In genomic region chr17:17820046-17820445, GRCh38 we compare ENCODE assay signal across 11 cellular contexts. TPM values are rescaled to one million over a fixed set of nuclear protein-coding genes. Genes with fewer than 3 reads are reported as not detected.
A peak's percentile ranks its signal among the peaks of the same experiment; 100 is the strongest.
DNase-seq lines count a peak whose midpoint lies in the region; ATAC-seq and TF ChIP-seq lines count a peak whose summit lies in the region.
"Had no signal": no experiment of that assay in that cellular context is flagged by ENCODE, and none has a peak within 500 bp of the region (broad histone marks: within the 10 kb centered on the region; RNA-seq: fewer than 3 reads in every experiment).

No MANE protein-coding gene starts in this region.

- in situ Hi-C loops in Panc1 (cut with HindIII; ENCODE audit: low pct_unique_long_range_greater_than_20kb, low sequenced_read_pairs), result no loop called here
- in situ Hi-C loops in GM13976 (cut with MboI; ENCODE audit: low sequenced_read_pairs, unreplicated experiment), result no loop called here

- peaks cover 69% of the 10 kb centered on the region for H3K4me1 ChIP-seq in Panc1 (ENCODE audit: control insufficient read depth, insufficient read depth, low read length)
- peaks cover 35% of the 10 kb centered on the region for H3K4me1 ChIP-seq in smooth muscle cell (ENCODE audit: low read depth)
- peaks cover 25 to 78% (median 41%) of the 10 kb centered on the region in 12 donors for H3K4me1 ChIP-seq in heart left ventricle

- no peaks in the 10 kb centered on the region for H3K27me3 ChIP-seq in Panc1 (ENCODE audit: control insufficient read depth, insufficient read depth, low read length)
- H3K27me3 ChIP-seq in smooth muscle cell (ENCODE audit: low read depth), result no peaks in the 10 kb centered on the region
- H3K27me3 ChIP-seq in heart left ventricle, result no peaks in the 10 kb centered on the region
- H3K27me3 ChIP-seq: heart right ventricle had no signal

- H3K79me2 ChIP-seq in smooth muscle cell (ENCODE audit: low read depth), result peaks cover 45% of the 10 kb centered on the region

- H3K4me3 ChIP-seq in Panc1 (ENCODE audit: low read depth in 2 of 2, low read length in 2 of 2) (no peak overlapping the region), smooth muscle cell (no peak overlapping the region), heart left ventricle (no peak overlapping the region)
- H3K4me3 ChIP-seq: heart right ventricle, lung had no signal

- no peak for DNase-seq in T-helper 2 cell treated with Interferon-gamma antibody and Interleukin-4, amounts not matched to agents 5 μg/mL and 100 μg/mL, for 36 hours (ENCODE audit: low spot score)
- DNase-seq in T-helper 2 cell, result no peak
- no peak for DNase-seq in Panc1 (ENCODE audit: low read depth, low spot score)
- DNase-seq in caudate nucleus (lab: John Stamatoyannopoulos, UW), result no peak
- DNase-seq in smooth muscle cell (lab: John Stamatoyannopoulos, UW; ENCODE audit: unreplicated experiment), result no peak
- DNase-seq in SK-N-DZ (ENCODE audit: low spot score), result no peak
- DNase-seq in heart left ventricle, result no peak
- DNase-seq in GM13976 (ENCODE audit: low spot score), result no peak
- DNase-seq: NCI-H2171 treated with DMSO at 0.1 percent for 48 hours had no signal

- ATAC-seq in Panc1 (no peak), heart left ventricle (no peak)

- no peak overlapping the region for H2AFZ ChIP-seq in smooth muscle cell (ENCODE audit: low read depth)

- H3K27me3 Mint-ChIP-seq in T-helper 2 cell treated with Interferon-gamma antibody and Interleukin-4, amounts not matched to agents 5 μg/mL and 100 μg/mL, for 36 hours (ENCODE audit: low read depth), result no peaks in the 10 kb centered on the region

- peaks cover 50% of the 10 kb centered on the region for H3K4me1 Mint-ChIP-seq in T-helper 2 cell treated with Interferon-gamma antibody and Interleukin-4, amounts not matched to agents 5 μg/mL and 100 μg/mL, for 36 hours (ENCODE audit: low read depth)

- peak overlapping the region; percentile 81 for H3K27ac Mint-ChIP-seq in T-helper 2 cell treated with Interferon-gamma antibody and Interleukin-4, amounts not matched to agents 5 μg/mL and 100 μg/mL, for 36 hours

- H3K4me2 ChIP-seq in smooth muscle cell, result peak overlapping the region; percentile 36

- H3K9ac ChIP-seq in smooth muscle cell (ENCODE audit: low read depth), result no peak overlapping the region

- no peaks in the 10 kb centered on the region; the same call in none of the 2 replicates for H3K36me3 ChIP-seq in Panc1 (ENCODE audit: control insufficient read depth, insufficient read depth, low read length)
- H3K36me3 ChIP-seq in smooth muscle cell (ENCODE audit: low read depth), result no peaks in the 10 kb centered on the region
- H3K36me3 ChIP-seq in heart left ventricle, result peaks cover 0 to 50% (median 30%) of the 10 kb centered on the region in 9 donors

- CTCF ChIA-PET in Panc1 (lab: Charles Lee), result no interaction called here

- BruUV-seq in Panc1 (replicated peaks; lab: Mats Ljungman, UMichigan), result no TSS peak

- H3K36me3 Mint-ChIP-seq in T-helper 2 cell treated with Interferon-gamma antibody and Interleukin-4, amounts not matched to agents 5 μg/mL and 100 μg/mL, for 36 hours (ENCODE audit: low read depth), result peaks cover 57% of the 10 kb centered on the region

- H3K4me3 Mint-ChIP-seq in T-helper 2 cell treated with Interferon-gamma antibody and Interleukin-4, amounts not matched to agents 5 μg/mL and 100 μg/mL, for 36 hours, result peak overlapping the region; percentile 86

- H3F3A ChIP-seq in smooth muscle cell (ENCODE audit: low read depth), result peaks cover 6% of the 10 kb centered on the region

- TF ChIP-seq POLR2A in heart left ventricle (IDR thresholded peaks at IDR 0.05), result no peak

- POLR2A ChIA-PET in Panc1 (lab: Charles Lee), result interaction anchor here (0.6 to 1.2 kb wide), 2 partner anchors 16 to 410 kb away, joined by 3 read pairs; no protein-coding TSS in a partner anchor

- H4K20me1 ChIP-seq in smooth muscle cell (ENCODE audit: low read depth), result peaks cover 58% of the 10 kb centered on the region

- H3K9me3 Mint-ChIP-seq in T-helper 2 cell treated with Interferon-gamma antibody and Interleukin-4, amounts not matched to agents 5 μg/mL and 100 μg/mL, for 36 hours, result no peaks in the 10 kb centered on the region

- H3K9me3 ChIP-seq in Panc1 (ENCODE audit: control insufficient read depth, insufficient read depth, low read depth, low read length) (no peaks in the 10 kb centered on the region), smooth muscle cell (replicated peaks; ENCODE audit: low read depth) (no peaks in the 10 kb centered on the region), heart left ventricle (no peaks in the 10 kb centered on the region)
- H3K9me3 ChIP-seq: heart right ventricle had no signal

- 96% methylated on average over 10 of the region's 10 CpGs for WGBS in smooth muscle cell (ENCODE audit: low lambda C conversion rate)
- WGBS in heart left ventricle, 4 donors, result 89 to 100% (median 90%) methylated on average over 4 to 10 of the region's 10 CpGs

- no peak for TF ChIP-seq CTCF in Panc1 (IDR thresholded peaks at IDR 0.05)
- TF ChIP-seq CTCF in smooth muscle cell (IDR thresholded peaks at IDR 0.05; ENCODE audit: borderline replicate concordance, insufficient read depth, poor library complexity, severe bottlenecking), result no peak
- TF ChIP-seq CTCF in heart left ventricle (IDR thresholded peaks at IDR 0.05), result no peak
- TF ChIP-seq CTCF in GM13976 (IDR thresholded peaks at IDR 0.05; ENCODE audit: borderline replicate concordance, control extremely low read depth, extremely low read depth, insufficient read depth, missing control alignments), result no peak

- H3K27ac ChIP-seq in Panc1 (ENCODE audit: low read length), result peak overlapping the region; percentile 39; the same call in 1 of the 2 replicates
- peak overlapping the region; percentile 93 for H3K27ac ChIP-seq in caudate nucleus (ENCODE audit: low read depth, low read length)
- peak overlapping the region; percentile 24 for H3K27ac ChIP-seq in smooth muscle cell (ENCODE audit: low read depth)
- no peak overlapping the region for H3K27ac ChIP-seq in heart left ventricle
- H3K27ac ChIP-seq: heart right ventricle had no signal

- intact Hi-C loops in Panc1 (cut with micrococcal nuclease; ENCODE audit: unreplicated experiment) (loop anchor here (10.0 kb wide), 1 partner anchor 215 kb away; the partner anchor contains the start of genes ATPAF2 and GID4), heart left ventricle (cut with DNase I) (loop anchor here in 1 of 10 donors (5.0 kb wide), 1 partner anchor 152 kb away; the partner anchor contains the start of genes DRC3 and TOM1L2)

RNA-seq across cellular contexts. Expression of gene SREBF1, which starts 16.7 kb away (rescaled TPM):
- total RNA-seq in Panc1 (2021; ENCODE audit: unreplicated experiment) (230 TPM), smooth muscle cell (23.5 and 25.9 TPM in 2 replicates), heart left ventricle (10 to 100 TPM; 12.8 to 55.2 (median 17.8) TPM)
- polyA plus RNA-seq in Panc1 (2012; ENCODE audit: insufficient read length), result 434 TPM
- polyA plus RNA-seq in smooth muscle cell (45.4 and 53.5 TPM in 2 replicates), heart left ventricle (10 to 100 TPM; 22.1 to 41.0 TPM)
- polyA plus RNA-seq in SK-N-DZ (2014; cell fraction: cytosol; rRNA removed), result 57.6 and 67.5 TPM in 2 replicates
- polyA plus RNA-seq in SK-N-DZ (2014; cell fraction: nucleus; rRNA removed), result 182 and 191 TPM in 2 replicates

Comparison
In these comparisons a context has a peak if more than half of its experiments do, and no peak if none do; other contexts are left out.
1. H3K27ac ChIP-seq: peak in Panc1 (single experiment), caudate nucleus (single experiment) and smooth muscle cell (single experiment); none in heart left ventricle (0 of 12).